In genomic region chr17:19384723-19385391, GRCh38 we compare ENCODE assay signal across 9 cellular contexts. TPM values are rescaled to one million over a fixed set of nuclear protein-coding genes. Genes with fewer than 3 reads are reported as not detected.
A peak's percentile ranks its signal among the peaks of the same experiment; 100 is the strongest.
DNase-seq lines count a peak whose midpoint lies in the region; ATAC-seq and TF ChIP-seq lines count a peak whose summit lies in the region.
"Had no signal": no experiment of that assay in that cellular context is flagged by ENCODE, and none has a peak within 500 bp of the region (broad histone marks: within the 10 kb centered on the region; RNA-seq: fewer than 3 reads in every experiment).

No MANE protein-coding gene starts in this region.

- no peaks in the 10 kb centered on the region for H3K27me3 ChIP-seq in CD4-positive, alpha-beta T cell (ENCODE audit: control insufficient read depth, insufficient read depth, low read length)
- H3K27me3 ChIP-seq in fibroblast of lung (ENCODE audit: control insufficient read depth, insufficient read depth, low read length): no peaks in the 10 kb centered on the region
- H3K27me3 ChIP-seq in osteoblast (ENCODE audit: insufficient read depth, low read length): no peaks in the 10 kb centered on the region
- peaks cover 0 to 6% (median 0%) of the 10 kb centered on the region in 3 experiments for H3K27me3 ChIP-seq in neuronal stem cell (ENCODE audit: control insufficient read depth in 3 of 3, insufficient read depth in 3 of 3, low read depth in 1 of 3, low read length in 3 of 3)

- intact Hi-C loops in CD4-positive, alpha-beta T cell (cut with DNase I, micrococcal nuclease): no loop called here

- H3K23ac ChIP-seq in neuronal stem cell (ENCODE audit: low read depth, low read length, poor library complexity): no peak overlapping the region

- no peak overlapping the region for H3K27ac ChIP-seq in CD4-positive, alpha-beta T cell (ENCODE audit: low read depth, low read length)
- H3K27ac ChIP-seq in fibroblast of lung (ENCODE audit: insufficient read depth, low read length): peak overlapping the region; percentile 59
- H3K27ac ChIP-seq in osteoblast (ENCODE audit: low read depth, low read length): peak overlapping the region; percentile 33
- no peak overlapping the region for H3K27ac ChIP-seq in neuronal stem cell (replicated peaks; ENCODE audit: low read length)

- POLR2A ChIA-PET in CD4-positive, alpha-beta T cell (lab: Charles Lee): interaction anchor here (0.7 kb wide), 1 partner anchor 22 kb away, joined by 4 read pairs; the partner anchor contains the start of gene B9D1

- no peak overlapping the region for H2AFZ ChIP-seq in fibroblast of lung (ENCODE audit: low read length)
- H2AFZ ChIP-seq in osteoblast (ENCODE audit: low read length): no peak overlapping the region
- no peak overlapping the region for H2AFZ ChIP-seq in neuronal stem cell (ENCODE audit: low read length)

- no CpG with 5 or more reads among the region's 16 CpGs for WGBS in neuronal stem cell (ENCODE audit: extremely low coverage in 2 of 2, insufficient read length in 2 of 2, insufficient replicate concordance in 1 of 2), 2 donors

- no peak overlapping the region for H2BK15ac ChIP-seq in neuronal stem cell (ENCODE audit: low read length)

- H3K79me2 ChIP-seq in fibroblast of lung (ENCODE audit: control insufficient read depth, insufficient read depth, low read length) (peaks cover 7% of the 10 kb centered on the region), osteoblast (ENCODE audit: insufficient read depth, low read length) (peaks cover 19% of the 10 kb centered on the region)

- no peaks in the 10 kb centered on the region for H3K9me3 Mint-ChIP-seq in CD4-positive, alpha-beta T cell
- H3K9me3 Mint-ChIP-seq: activated naive CD4-positive, alpha-beta T cell treated with anti-CD3 and anti-CD28 coated beads, Interleukin-2, amount 50 U/mL, for 24 hours had no signal

- H3K36me3 ChIP-seq in fibroblast of lung (ENCODE audit: control insufficient read depth, insufficient read depth, low read length): peaks cover 33% of the 10 kb centered on the region
- H3K36me3 ChIP-seq in osteoblast (ENCODE audit: insufficient read depth, low read length): peaks cover 58% of the 10 kb centered on the region
- H3K36me3 ChIP-seq in neuronal stem cell (replicated peaks in 1 of 2; ENCODE audit: control insufficient read depth in 2 of 2, insufficient read depth in 2 of 2, low read length in 2 of 2): peaks cover 46 to 59% of the 10 kb centered on the region in 2 donors

- no peaks in the 10 kb centered on the region for H3K27me3 Mint-ChIP-seq in CD4-positive, alpha-beta T cell
- H3K27me3 Mint-ChIP-seq: activated naive CD4-positive, alpha-beta T cell treated with anti-CD3 and anti-CD28 coated beads, Interleukin-2, amount 50 U/mL, for 24 hours had no signal

- TF ChIP-seq CTCF in CD4-positive, alpha-beta T cell (IDR thresholded peaks at IDR 0.05): no peak
- no peak for TF ChIP-seq CTCF in fibroblast of lung (conservative IDR thresholded peaks at IDR 0.05 in 1 of 2, IDR thresholded peaks at IDR 0.05 in 1 of 2; ENCODE audit: low read depth in 1 of 2, low read length in 2 of 2)
- TF ChIP-seq CTCF in osteoblast (IDR thresholded peaks at IDR 0.05; ENCODE audit: extremely low read depth, low read depth, low read length): no peak

- H2AK5ac ChIP-seq in neuronal stem cell (ENCODE audit: low read depth, low read length): no peak overlapping the region

- ATAC-seq in CD4-positive, alpha-beta T cell (ENCODE audit: poor library complexity): peak; percentile 24
- ATAC-seq in GM21390 (IDR thresholded peaks at IDR 0.05; ENCODE audit: unreplicated experiment): no peak
- ATAC-seq in GM19351 (IDR thresholded peaks at IDR 0.05; ENCODE audit: unreplicated experiment): no peak

- H3K36me3 Mint-ChIP-seq in CD4-positive, alpha-beta T cell (ENCODE audit: low read depth): peaks cover 41% of the 10 kb centered on the region

- H3K4me2 ChIP-seq in fibroblast of lung (ENCODE audit: extremely low read depth, insufficient read depth, low read length) (peak overlapping the region; percentile 52), osteoblast (ENCODE audit: insufficient read depth, low read length) (no peak overlapping the region), neuronal stem cell (ENCODE audit: insufficient read depth, low read length, poor library complexity, severe bottlenecking) (no peak overlapping the region)

- H2BK120ac ChIP-seq in neuronal stem cell (ENCODE audit: low read depth, low read length): no peak overlapping the region

- no peaks in the 10 kb centered on the region for H3K9me3 ChIP-seq in CD4-positive, alpha-beta T cell (ENCODE audit: control insufficient read depth, low read length)
- no peaks in the 10 kb centered on the region for H3K9me3 ChIP-seq in fibroblast of lung (ENCODE audit: control insufficient read depth, insufficient read depth, low read depth, low read length)
- no peaks in the 10 kb centered on the region for H3K9me3 ChIP-seq in osteoblast (ENCODE audit: low read depth, low read length)
- H3K9me3 ChIP-seq in neuronal stem cell (replicated peaks in 1 of 2; ENCODE audit: control insufficient read depth in 2 of 2, insufficient read depth in 1 of 2, low read depth in 1 of 2, low read length in 2 of 2): no peaks in the 10 kb centered on the region

- H3K4me1 ChIP-seq in fibroblast of lung (ENCODE audit: control insufficient read depth, extremely low read depth, insufficient read depth, low read length) (peaks cover 52% of the 10 kb centered on the region), osteoblast (ENCODE audit: insufficient read depth, low read length) (peaks cover 35% of the 10 kb centered on the region), neuronal stem cell (ENCODE audit: control insufficient read depth in 2 of 2, insufficient read depth in 1 of 2, low read depth in 1 of 2, low read length in 2 of 2) (peaks cover 11 to 17% of the 10 kb centered on the region in 2 donors)

- CTCF ChIA-PET in CD4-positive, alpha-beta T cell (lab: Charles Lee): interaction anchor here (1.2 kb wide), 1 partner anchor 22 kb away, joined by 3 read pairs; the partner anchor contains the start of gene B9D1

- no peak overlapping the region for H2BK12ac ChIP-seq in neuronal stem cell (ENCODE audit: low read length)

- H3K4me3 Mint-ChIP-seq in CD4-positive, alpha-beta T cell: no peak overlapping the region
- H3K4me3 Mint-ChIP-seq: activated naive CD4-positive, alpha-beta T cell treated with anti-CD3 and anti-CD28 coated beads, Interleukin-2, amount 50 U/mL, for 24 hours had no signal

- H3K14ac ChIP-seq in neuronal stem cell (ENCODE audit: low read length): no peak overlapping the region

- H3K18ac ChIP-seq in neuronal stem cell (ENCODE audit: low read length): no peak overlapping the region

- H2BK5ac ChIP-seq in neuronal stem cell (ENCODE audit: low read length): no peak overlapping the region

- DNase-seq in CD4-positive, alpha-beta T cell: no peak
- DNase-seq in NCI-H510A treated with DMSO at 0.1 percent for 48 hours (lab: John Stamatoyannopoulos, UW): peak; percentile 26
- DNase-seq in fibroblast of lung (ENCODE audit: low read depth in 2 of 2): peak; percentile 70 to 99
- peak; percentile 83 for DNase-seq in osteoblast (ENCODE audit: insufficient read length, low spot score, missing footprints)
- no peak for DNase-seq in stimulated activated CD4-positive, alpha-beta T cell treated with anti-CD3 and anti-CD28 coated beads, Interleukin-2, amount 100 ng/mL, for 48 hours
- DNase-seq in neuronal stem cell (ENCODE audit: low spot score): no peak

- H4K8ac ChIP-seq in neuronal stem cell (ENCODE audit: low read depth, low read length): no peak overlapping the region

- no peak overlapping the region for H3K4ac ChIP-seq in neuronal stem cell (ENCODE audit: low read length)

- H3K27ac Mint-ChIP-seq in CD4-positive, alpha-beta T cell: no peak overlapping the region
- H3K27ac Mint-ChIP-seq: activated naive CD4-positive, alpha-beta T cell treated with anti-CD3 and anti-CD28 coated beads, Interleukin-2, amount 50 U/mL, for 24 hours had no signal

- H3K9ac ChIP-seq in fibroblast of lung (ENCODE audit: insufficient read depth, low read length) (no peak overlapping the region), neuronal stem cell (ENCODE audit: low read depth, low read length, poor library complexity) (no peak overlapping the region)

- H4K91ac ChIP-seq in neuronal stem cell (ENCODE audit: low read depth, low read length, poor library complexity): no peak overlapping the region

- H3K4me3 ChIP-seq in fibroblast of lung (replicated peaks in 1 of 4; ENCODE audit: control extremely low read depth in 1 of 4, insufficient read depth in 1 of 4, low read depth in 3 of 4, low read length in 4 of 4) (peak overlapping the region in 2 of 4 experiments; percentile 56 to 68), osteoblast (ENCODE audit: insufficient read depth, low read length) (no peak overlapping the region), neuronal stem cell (ENCODE audit: low read length in 2 of 2) (no peak overlapping the region)

- no peaks in the 10 kb centered on the region for H3K4me1 Mint-ChIP-seq in CD4-positive, alpha-beta T cell (ENCODE audit: low read depth)

- H3K79me1 ChIP-seq in neuronal stem cell (ENCODE audit: low read depth, low read length): peaks cover 7% of the 10 kb centered on the region

- H4K20me1 ChIP-seq in fibroblast of lung (ENCODE audit: control insufficient read depth, extremely low read depth, insufficient read depth, low read length) (no peaks in the 10 kb centered on the region), osteoblast (ENCODE audit: insufficient read depth, low read length) (peaks cover 13% of the 10 kb centered on the region)

RNA-seq across cellular contexts. Expression of gene MFAP4, which starts 2.1 kb away (rescaled TPM):
- not detected for total RNA-seq in CD4-positive, alpha-beta T cell
- 81.3 and 137 TPM in 2 replicates for total RNA-seq in fibroblast of lung
- polyA plus RNA-seq in fibroblast of lung: 37.8 and 53.3 TPM in 2 replicates
- polyA plus RNA-seq in fibroblast of lung (2012): 79.0 and 125 TPM in 2 replicates
- 68.3 and 70.7 TPM in 2 replicates for polyA minus RNA-seq in fibroblast of lung (ENCODE audit: low replicate concordance)
- 3.6 and 3.8 TPM in 2 replicates for total RNA-seq in osteoblast
- 0.18 TPM for polyA plus RNA-seq in neuronal stem cell (2013, experiment 1 of 2)
- 0.07 TPM for polyA plus RNA-seq in neuronal stem cell (2013, experiment 2 of 2)

RNA-seq across cellular contexts. Expression of gene MAPK7, which starts 6.6 kb away (rescaled TPM):
- total RNA-seq in CD4-positive, alpha-beta T cell: 10 to 100 TPM; 15.2 to 17.3 TPM
- total RNA-seq in fibroblast of lung (10.3 and 18.8 TPM in 2 replicates), osteoblast (11.5 and 12.7 TPM in 2 replicates)
- 12.8 and 13.8 TPM in 2 replicates for polyA plus RNA-seq in fibroblast of lung
- polyA plus RNA-seq in fibroblast of lung (2012): 20.8 and 22.3 TPM in 2 replicates
- 134 and 160 TPM in 2 replicates for polyA minus RNA-seq in fibroblast of lung (ENCODE audit: low replicate concordance)
- 21.1 TPM for polyA plus RNA-seq in neuronal stem cell (2013, experiment 1 of 2)
- polyA plus RNA-seq in neuronal stem cell (2013, experiment 2 of 2): 21.3 TPM

RNA-seq across cellular contexts. Expression of gene B9D1, which starts 22.3 kb away (rescaled TPM):
- total RNA-seq in CD4-positive, alpha-beta T cell: under 1 TPM; 0.66 to 0.73 TPM
- total RNA-seq in fibroblast of lung: 20.8 and 38.5 TPM in 2 replicates
- 32.0 and 35.7 TPM in 2 replicates for polyA plus RNA-seq in fibroblast of lung
- polyA plus RNA-seq in fibroblast of lung (2012): 31.6 and 38.4 TPM in 2 replicates
- polyA minus RNA-seq in fibroblast of lung (ENCODE audit: low replicate concordance): 32.5 and 35.0 TPM in 2 replicates
- total RNA-seq in osteoblast: 20.6 and 21.0 TPM in 2 replicates
- polyA plus RNA-seq in neuronal stem cell (2013, experiment 1 of 2): 22.2 TPM
- 23.4 TPM for polyA plus RNA-seq in neuronal stem cell (2013, experiment 2 of 2)

RNA-seq across cellular contexts. Expression of gene RNF112, which starts 26.2 kb away (rescaled TPM):
- 1 to 10 TPM; 1.4 to 1.5 TPM for total RNA-seq in CD4-positive, alpha-beta T cell
- 7.2 and 21.5 TPM in 2 replicates for total RNA-seq in fibroblast of lung
- polyA plus RNA-seq in fibroblast of lung: 1.5 and 2.8 TPM in 2 replicates
- polyA plus RNA-seq in fibroblast of lung (2012): 3.1 and 5.4 TPM in 2 replicates
- 4.4 and 6.4 TPM in 2 replicates for polyA minus RNA-seq in fibroblast of lung (ENCODE audit: low replicate concordance)
- total RNA-seq in osteoblast: 0.29 and 0.36 TPM in 2 replicates
- polyA plus RNA-seq in neuronal stem cell (2013, experiment 1 of 2): 1.4 TPM
- 1.1 TPM for polyA plus RNA-seq in neuronal stem cell (2013, experiment 2 of 2)

Comparison
In these comparisons a context has a peak if more than half of its experiments do, and no peak if none do; other contexts are left out.
1. DNase-seq: peak in NCI-H510A treated with DMSO at 0.1 percent for 48 hours (single experiment), fibroblast of lung (2 of 2) and osteoblast (single experiment); none in CD4-positive, alpha-beta T cell (0 of 10), stimulated activated CD4-positive, alpha-beta T cell treated with anti-CD3 and anti-CD28 coated beads, Interleukin-2, amount 100 ng/mL, for 48 hours (0 of 2) and neuronal stem cell (single experiment).
2. H3K27ac ChIP-seq: peak in fibroblast of lung (single experiment) and osteoblast (single experiment); none in CD4-positive, alpha-beta T cell (single experiment) and neuronal stem cell (single experiment).
3. RNA of gene MFAP4, which starts 2.1 kb away (total RNA-seq): 81.3 to 137 TPM in fibroblast of lung; 3.6 to 3.8 TPM in osteoblast and not detected in CD4-positive, alpha-beta T cell; every median in the first group is over 10 times any median in the second.
4. RNA of gene B9D1, which starts 22.3 kb away (total RNA-seq): 20.8 to 38.5 TPM in fibroblast of lung and 20.6 to 21.0 TPM in osteoblast; 0.66 to 0.73 TPM in CD4-positive, alpha-beta T cell; every median in the first group is over 10 times any median in the second.